ENCODE assay signal across 9 cellular contexts in genomic region chr17:69733171-69734014, GRCh38.
DNase-seq lines count a peak whose midpoint lies in the region; ATAC-seq, FAIRE-seq and TF ChIP-seq lines count a peak whose summit lies in the region.
"Had no signal": no experiment of that assay in that cellular context is flagged by ENCODE, and none has a peak within 500 bp of the region (broad histone marks: within the 10 kb centered on the region; RNA-seq: fewer than 3 reads in every experiment).

No MANE protein-coding gene starts in this region.

- no peaks in the 10 kb centered on the region for H3K27me3 ChIP-seq in mammary epithelial cell (ENCODE audit: insufficient read depth, low read length)

- H2AFZ ChIP-seq in mammary epithelial cell (ENCODE audit: low read depth, low read length), result peak overlapping the region; percentile 68

- H3K4me1 ChIP-seq in mammary epithelial cell (ENCODE audit: insufficient read depth, low read length), result peaks cover 43% of the 10 kb centered on the region

- CTCF ChIA-PET in mammary epithelial cell (lab: Charles Lee; ENCODE audit: low non-redundant PET), result interaction anchor here (0.7 kb wide), 1 partner anchor 124 kb away, joined by 3 read pairs; no protein-coding TSS in a partner anchor

- ATAC-seq in GM21367 (IDR thresholded peaks at IDR 0.05; ENCODE audit: unreplicated experiment), result no peak

- intact Hi-C loops in mammary epithelial cell (cut with micrococcal nuclease), result loop anchor here (1.0 to 2.0 kb wide), 2 partner anchors 29 to 137 kb away; no protein-coding TSS in a partner anchor

- H3K79me2 ChIP-seq in mammary epithelial cell (ENCODE audit: insufficient read depth, low read length), result no peaks in the 10 kb centered on the region

- H4K20me1 ChIP-seq in mammary epithelial cell (ENCODE audit: insufficient read depth, low read length), result no peaks in the 10 kb centered on the region

- H3K4me3 ChIP-seq in AG09309 (ENCODE audit: control insufficient read depth, low read depth, low read length) (no peak overlapping the region), mammary epithelial cell (replicated peaks in 1 of 3; ENCODE audit: insufficient read depth in 1 of 3, low read depth in 2 of 3, low read length in 3 of 3) (no peak overlapping the region)

- TF ChIP-seq POLR2A in GM12891 (IDR thresholded peaks at IDR 0.05; ENCODE audit: low read depth, low read length), result no peak

- WGBS in mammary epithelial cell (ENCODE audit: low coverage, missing lambda C conversion rate), result 3% methylated on average over 3 of the region's 3 CpGs

- peaks cover 3% of the 10 kb centered on the region for H3K9me3 ChIP-seq in mammary epithelial cell (replicated peaks; ENCODE audit: insufficient read depth, low read length)

- BruUV-seq in mammary epithelial cell (replicated peaks; lab: Mats Ljungman, UMichigan), result TSS peak; percentile 85

- peak overlapping the region; percentile 55 for H3K4me2 ChIP-seq in mammary epithelial cell (ENCODE audit: insufficient read depth, low read depth, low read length)

- dilution Hi-C loops in mammary epithelial cell (cut with HindIII; ENCODE audit: low sequenced_read_pairs), result loop anchor here (5.0 kb wide), 1 partner anchor 89 kb away; no protein-coding TSS in a partner anchor

- DNase-seq in AG09309 (ENCODE audit: low read depth) (peak; percentile 62), LHCN-M2 (ENCODE audit: low read depth) (peak; percentile 96), mammary epithelial cell (peak; percentile 93), kidney glomerular epithelial cell (lab: John Stamatoyannopoulos, UW) (peak; percentile 83), cortex of kidney (lab: John Stamatoyannopoulos, UW) (no peak), GM12891 (ENCODE audit: insufficient read length, low spot score) (no peak)
- DNase-seq in stimulated activated CD4-positive, alpha-beta T cell treated with anti-CD3 and anti-CD28 coated beads, Interleukin-4, amount 100 ng/mL, for 24 hours, result no peak

- H3K9ac ChIP-seq in mammary epithelial cell (ENCODE audit: insufficient read depth, low read length), result no peak overlapping the region

- TF ChIP-seq CTCF in AG09309 (IDR thresholded peaks at IDR 0.05; ENCODE audit: control insufficient read depth, insufficient read depth, low read depth, low read length, missing control alignments) (no peak), mammary epithelial cell (conservative IDR thresholded peaks at IDR 0.05 in 1 of 2, IDR thresholded peaks at IDR 0.05 in 1 of 2; ENCODE audit: extremely low read depth in 1 of 2, insufficient read depth in 1 of 2, low read depth in 1 of 2, low read length in 2 of 2) (peak in 1 of 2 donors; percentile 6)

- no peaks in the 10 kb centered on the region for H3K36me3 ChIP-seq in mammary epithelial cell (ENCODE audit: insufficient read depth, low read length)

- no peak for FAIRE-seq in GM12891 (lab: Jason Lieb, UNC)
- FAIRE-seq: colon had no signal

- peak overlapping the region; percentile 53 for H3K27ac ChIP-seq in mammary epithelial cell (ENCODE audit: insufficient read depth, low read depth, low read length)

- in situ Hi-C loops in mammary epithelial cell (cut with MboI; ENCODE audit: low sequenced_read_pairs in 2 of 2), result loop anchor here in 1 of 2 donors (25.0 kb wide), 1 partner anchor 404 kb away; no protein-coding TSS in a partner anchor

TF ChIP-seq in GM12891, 5 proteins besides CTCF, POLR2A, EP300 and RAD21:
- TF ChIP-seq PAX5 (IDR thresholded peaks at IDR 0.05; ENCODE audit: insufficient read depth, low read length, severe bottlenecking) (no peak), POLR2AphosphoS5 (IDR thresholded peaks at IDR 0.05; ENCODE audit: low read depth, low read length) (no peak)
TF ChIP-seq in GM12891: peak in this region for 0.

Comparison
In these comparisons a context has a peak if more than half of its experiments do, and no peak if none do; other contexts are left out.
1. DNase-seq: peak in AG09309 (single experiment), LHCN-M2 (single experiment), mammary epithelial cell (single experiment) and kidney glomerular epithelial cell (single experiment); none in cortex of kidney (single experiment), GM12891 (single experiment) and stimulated activated CD4-positive, alpha-beta T cell treated with anti-CD3 and anti-CD28 coated beads, Interleukin-4, amount 100 ng/mL, for 24 hours (single experiment).